Comparison of ENCODE assay signal across 30 cellular contexts in genomic region chr14:60355768-60356167, GRCh38.
"Had no signal": no experiment of that assay in that cellular context is flagged by ENCODE, and none has a peak within 500 bp of the region (broad histone marks: within the 10 kb centered on the region; RNA-seq: fewer than 3 reads in every experiment).

No MANE protein-coding gene starts in this region.

- H3K36me3 ChIP-seq: ascending aorta, brain microvascular endothelial cell, gastrocnemius medialis, heart left ventricle had no signal

- H3K27ac Mint-ChIP-seq: activated B cell treated with CpG ODN at 0.5 μM for 24 hours; activated CD4-positive, alpha-beta memory T cell treated with anti-CD3 and anti-CD28 coated beads, Interleukin-2, amount 10 ng/mL, durations not matched to agents 7 days and 5 days; activated CD4-positive, alpha-beta T cell treated with anti-CD3 and anti-CD28 coated beads, Interleukin-2, amount 10 ng/mL, durations not matched to agents 7 days and 5 days; activated naive CD4-positive, alpha-beta T cell treated with anti-CD3 and anti-CD28 coated beads, Interleukin-2, amount 10 ng/mL, durations not matched to agents 7 days and 5 days; activated naive CD4-positive, alpha-beta T cell treated with anti-CD3 and anti-CD28 coated beads, Interleukin-2, amount 50 U/mL, for 72 hours; activated naive CD8-positive, alpha-beta T cell treated with anti-CD3 and anti-CD28 coated beads, Interleukin-2, amount 10 ng/mL, durations not matched to agents 7 days and 5 days; activated T-cell treated with anti-CD3 and anti-CD28 coated beads, Interleukin-2, amount 50 U/mL, for 24 hours; activated T-cell treated with anti-CD3 and anti-CD28 coated beads, Interleukin-2, amount 50 U/mL, for 72 hours; dendritic cell treated with granulocyte-macrophage colony-stimulating factor and Interleukin-4, amounts not matched to agents 40 ng/mL and 50 ng/mL, for 4 days; endodermal cell had no signal

- H3K27ac ChIP-seq: ascending aorta, brain microvascular endothelial cell, coronary artery, dorsolateral prefrontal cortex, gastrocnemius medialis, heart left ventricle, VCaP had no signal

- H3K4me3 ChIP-seq: ascending aorta, coronary artery, dorsolateral prefrontal cortex, gastrocnemius medialis, heart left ventricle had no signal

- H3K36me3 Mint-ChIP-seq: activated naive CD4-positive, alpha-beta T cell treated with anti-CD3 and anti-CD28 coated beads, Interleukin-2, amount 10 ng/mL, durations not matched to agents 7 days and 5 days; activated naive CD4-positive, alpha-beta T cell treated with anti-CD3 and anti-CD28 coated beads, Interleukin-2, amount 50 U/mL, for 72 hours; activated naive CD8-positive, alpha-beta T cell treated with anti-CD3 and anti-CD28 coated beads, Interleukin-2, amount 10 ng/mL, durations not matched to agents 7 days and 5 days had no signal

- H3K27me3 ChIP-seq: ascending aorta, brain microvascular endothelial cell, gastrocnemius medialis, heart left ventricle had no signal

- H3K9me3 ChIP-seq: ascending aorta, gastrocnemius medialis, heart left ventricle had no signal

- H3K4me1 ChIP-seq: ascending aorta, gastrocnemius medialis, heart left ventricle had no signal

- H3K4me3 Mint-ChIP-seq: activated B cell treated with CpG ODN at 0.5 μM for 24 hours; activated CD4-positive, alpha-beta memory T cell treated with anti-CD3 and anti-CD28 coated beads, Interleukin-2, amount 10 ng/mL, durations not matched to agents 7 days and 5 days; activated CD4-positive, alpha-beta T cell treated with anti-CD3 and anti-CD28 coated beads, Interleukin-2, amount 10 ng/mL, durations not matched to agents 7 days and 5 days; activated naive CD4-positive, alpha-beta T cell treated with anti-CD3 and anti-CD28 coated beads, Interleukin-2, amount 10 ng/mL, durations not matched to agents 7 days and 5 days; activated naive CD8-positive, alpha-beta T cell treated with anti-CD3 and anti-CD28 coated beads, Interleukin-2, amount 10 ng/mL, durations not matched to agents 7 days and 5 days; activated T-cell treated with anti-CD3 and anti-CD28 coated beads, Interleukin-2, amount 50 U/mL, for 24 hours; activated T-cell treated with anti-CD3 and anti-CD28 coated beads, Interleukin-2, amount 50 U/mL, for 72 hours; central memory CD8-positive, alpha-beta T cell; dendritic cell treated with granulocyte-macrophage colony-stimulating factor and Interleukin-4, amounts not matched to agents 40 ng/mL and 50 ng/mL, for 4 days; endodermal cell had no signal

- H3K4me1 Mint-ChIP-seq: activated B cell treated with CpG ODN at 0.5 μM for 24 hours; activated CD4-positive, alpha-beta memory T cell treated with anti-CD3 and anti-CD28 coated beads, Interleukin-2, amount 10 ng/mL, durations not matched to agents 7 days and 5 days; activated CD4-positive, alpha-beta T cell treated with anti-CD3 and anti-CD28 coated beads, Interleukin-2, amount 10 ng/mL, durations not matched to agents 7 days and 5 days; activated naive CD4-positive, alpha-beta T cell treated with anti-CD3 and anti-CD28 coated beads, Interleukin-2, amount 10 ng/mL, durations not matched to agents 7 days and 5 days; activated naive CD8-positive, alpha-beta T cell treated with anti-CD3 and anti-CD28 coated beads, Interleukin-2, amount 10 ng/mL, durations not matched to agents 7 days and 5 days; central memory CD8-positive, alpha-beta T cell had no signal

- DNase-seq: activated B cell treated with CpG ODN at 0.5 μM for 24 hours; activated CD4-positive, alpha-beta memory T cell treated with anti-CD3 and anti-CD28 coated beads, Interleukin-2, amount 10 ng/mL, durations not matched to agents 7 days and 5 days; activated CD4-positive, alpha-beta T cell treated with anti-CD3 and anti-CD28 coated beads, Interleukin-2, amount 10 ng/mL, durations not matched to agents 7 days and 5 days; activated CD4-positive, alpha-beta T cell treated with anti-CD3 and anti-CD28 coated beads, Interleukin-2, amount 50 U/mL, for 4 hours; activated CD8-positive, alpha-beta memory T cell treated with anti-CD3 and anti-CD28 coated beads, Interleukin-2, amount 50 U/mL, for 48 hours; activated gamma-delta T cell; activated naive CD4-positive, alpha-beta T cell; activated naive CD4-positive, alpha-beta T cell treated with anti-CD3 and anti-CD28 coated beads, Interleukin-2, amount 10 ng/mL, durations not matched to agents 7 days and 5 days; activated naive CD8-positive, alpha-beta T cell treated with anti-CD3 and anti-CD28 coated beads, Interleukin-2, amount 10 ng/mL, durations not matched to agents 7 days and 5 days; activated T-cell treated with anti-CD3 and anti-CD28 coated beads for 4 hours; activated T-cell treated with anti-CD3 and anti-CD28 coated beads, Interleukin-2, amount 50 U/mL, for 24 hours; activated T-cell treated with anti-CD3 and anti-CD28 coated beads, Interleukin-2, amount 50 U/mL, for 72 hours; brain microvascular endothelial cell; dorsolateral prefrontal cortex; effector memory CD4-positive, alpha-beta T cell; endodermal cell; foreskin fibroblast; gastrocnemius medialis; glutamatergic neuron; heart left ventricle; hypothalamus; T-helper 2 cell had no signal

- H3K9me3 Mint-ChIP-seq: activated B cell treated with CpG ODN at 0.5 μM for 24 hours; activated CD4-positive, alpha-beta memory T cell treated with anti-CD3 and anti-CD28 coated beads, Interleukin-2, amount 10 ng/mL, durations not matched to agents 7 days and 5 days; activated CD4-positive, alpha-beta T cell treated with anti-CD3 and anti-CD28 coated beads, Interleukin-2, amount 10 ng/mL, durations not matched to agents 7 days and 5 days; activated naive CD4-positive, alpha-beta T cell treated with anti-CD3 and anti-CD28 coated beads, Interleukin-2, amount 10 ng/mL, durations not matched to agents 7 days and 5 days; activated naive CD4-positive, alpha-beta T cell treated with anti-CD3 and anti-CD28 coated beads, Interleukin-2, amount 50 U/mL, for 72 hours; activated naive CD8-positive, alpha-beta T cell treated with anti-CD3 and anti-CD28 coated beads, Interleukin-2, amount 10 ng/mL, durations not matched to agents 7 days and 5 days; activated T-cell treated with anti-CD3 and anti-CD28 coated beads, Interleukin-2, amount 50 U/mL, for 24 hours; activated T-cell treated with anti-CD3 and anti-CD28 coated beads, Interleukin-2, amount 50 U/mL, for 72 hours; central memory CD8-positive, alpha-beta T cell; dendritic cell treated with granulocyte-macrophage colony-stimulating factor and Interleukin-4, amounts not matched to agents 40 ng/mL and 50 ng/mL, for 4 days; endodermal cell had no signal

- H3K27me3 Mint-ChIP-seq: activated naive CD4-positive, alpha-beta T cell treated with anti-CD3 and anti-CD28 coated beads, Interleukin-2, amount 10 ng/mL, durations not matched to agents 7 days and 5 days; activated T-cell treated with anti-CD3 and anti-CD28 coated beads, Interleukin-2, amount 50 U/mL, for 24 hours; dendritic cell treated with granulocyte-macrophage colony-stimulating factor and Interleukin-4, amounts not matched to agents 40 ng/mL and 50 ng/mL, for 4 days had no signal

- ATAC-seq: activated CD4-positive, CD25-positive, alpha-beta regulatory T cell treated with anti-CD3 and anti-CD28 coated beads, Interleukin-2, amount 50 U/mL, for 24 hours; activated naive CD4-positive, alpha-beta T cell treated with anti-CD3 and anti-CD28 coated beads, Interleukin-2, amount 50 U/mL, for 72 hours; activated T-cell treated with anti-CD3 and anti-CD28 coated beads, Interleukin-2, amount 50 U/mL, for 72 hours; esophagus mucosa; gastrocnemius medialis; heart left ventricle had no signal
